ENCODE assay signal across 25 cellular contexts in the genomic region with DNA sequence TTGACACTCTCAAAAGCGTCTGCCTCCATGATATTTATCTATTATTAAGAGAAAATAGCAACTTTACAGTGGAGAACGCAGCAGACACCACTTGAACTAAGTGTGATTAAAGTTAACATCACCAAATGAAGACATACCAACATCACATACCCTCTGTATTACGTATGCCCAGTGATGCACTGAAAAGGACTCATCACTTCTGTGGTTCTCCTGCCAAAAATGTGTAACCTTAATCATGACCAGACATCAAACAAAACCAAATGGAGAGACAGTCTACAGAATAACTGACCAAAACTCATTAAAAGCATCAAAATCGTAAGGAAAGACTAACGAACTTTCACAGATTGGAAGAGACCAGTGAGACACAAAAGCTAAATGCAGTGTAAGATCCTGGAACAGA.
A peak's percentile ranks its signal among the peaks of the same experiment; 100 is the strongest.
DNase-seq lines count a peak whose midpoint lies in the region; TF ChIP-seq lines count a peak whose summit lies in the region.
"Had no signal": no experiment of that assay in that cellular context is flagged by ENCODE, and none has a peak within 500 bp of the region (broad histone marks: within the 10 kb centered on the region; RNA-seq: fewer than 3 reads in every experiment).

No MANE protein-coding gene starts in this region.

- H3K4me2 ChIP-seq in OCI-LY7 (ENCODE audit: low read length): no peak overlapping the region
- H3K4me2 ChIP-seq: smooth muscle cell had no signal

- no peak overlapping the region for H2AFZ ChIP-seq in OCI-LY7 (ENCODE audit: low read length)

- no peak overlapping the region for H3K27ac Mint-ChIP-seq in T-helper 2 cell treated with Interferon-gamma antibody and Interleukin-4, amounts not matched to agents 5 μg/mL and 100 μg/mL, for 36 hours
- H3K27ac Mint-ChIP-seq: activated CD8-positive, alpha-beta T cell treated with anti-CD3 and anti-CD28 coated beads, Interleukin-2, amount 10 ng/mL, durations not matched to agents 7 days and 5 days; activated naive CD4-positive, alpha-beta T cell treated with anti-CD3 and anti-CD28 coated beads, Interleukin-2, amount 50 U/mL, for 24 hours; natural killer cell had no signal

- peaks cover 12% of the 10 kb centered on the region for H3K27me3 Mint-ChIP-seq in T-helper 2 cell treated with Interferon-gamma antibody and Interleukin-4, amounts not matched to agents 5 μg/mL and 100 μg/mL, for 36 hours (ENCODE audit: low read depth)
- H3K27me3 Mint-ChIP-seq: activated naive CD4-positive, alpha-beta T cell treated with anti-CD3 and anti-CD28 coated beads, Interleukin-2, amount 50 U/mL, for 24 hours had no signal

- CTCF ChIA-PET in OCI-LY7 (lab: Charles Lee; ENCODE audit: unreplicated experiment): no interaction called here

- no peak overlapping the region for H3K4me3 Mint-ChIP-seq in T-helper 2 cell treated with Interferon-gamma antibody and Interleukin-4, amounts not matched to agents 5 μg/mL and 100 μg/mL, for 36 hours
- H3K4me3 Mint-ChIP-seq: activated CD8-positive, alpha-beta T cell treated with anti-CD3 and anti-CD28 coated beads, Interleukin-2, amount 10 ng/mL, durations not matched to agents 7 days and 5 days; activated naive CD4-positive, alpha-beta T cell treated with anti-CD3 and anti-CD28 coated beads, Interleukin-2, amount 50 U/mL, for 24 hours; natural killer cell had no signal

- H3K27me3 ChIP-seq in breast epithelium (no peaks in the 10 kb centered on the region), BE2C (no peaks in the 10 kb centered on the region)
- H3K27me3 ChIP-seq: brain microvascular endothelial cell, gastroesophageal sphincter, vagina had no signal

- no peak overlapping the region for H3K4me3 ChIP-seq in AG10803 (ENCODE audit: low read length)
- no peak overlapping the region for H3K4me3 ChIP-seq in breast epithelium
- H3K4me3 ChIP-seq in OCI-LY7 (ENCODE audit: low read depth, low read length, poor library complexity, severe bottlenecking): no peak overlapping the region
- no peak overlapping the region for H3K4me3 ChIP-seq in BE2C (ENCODE audit: low read depth, low read length)
- H3K4me3 ChIP-seq: gastroesophageal sphincter, smooth muscle cell, vagina had no signal

- no peaks in the 10 kb centered on the region for H3K4me1 ChIP-seq in breast epithelium
- H3K4me1 ChIP-seq in OCI-LY7 (ENCODE audit: insufficient read depth, low read length, poor library complexity, severe bottlenecking): no peaks in the 10 kb centered on the region
- H3K4me1 ChIP-seq in BE2C: no peaks in the 10 kb centered on the region

- no peak for TF ChIP-seq CTCF in AG10803 (conservative IDR thresholded peaks at IDR 0.05; ENCODE audit: low read length)
- TF ChIP-seq CTCF in breast epithelium (IDR thresholded peaks at IDR 0.05): no peak
- no peak for TF ChIP-seq CTCF in OCI-LY7 (conservative IDR thresholded peaks at IDR 0.05; ENCODE audit: low read length)
- no peak for TF ChIP-seq CTCF in BE2C (IDR thresholded peaks at IDR 0.05; ENCODE audit: low read depth, low read length)

- no peaks in the 10 kb centered on the region for H3K79me2 ChIP-seq in OCI-LY7 (ENCODE audit: insufficient read depth, low read depth, low read length)

- intact Hi-C loops in breast epithelium (cut with DNase I; ENCODE audit: low total_unique reads): no loop called here
- intact Hi-C loops in OCI-LY7 (cut with micrococcal nuclease; ENCODE audit: unreplicated experiment): no loop called here

- H3K9me3 ChIP-seq in breast epithelium (no peaks in the 10 kb centered on the region), OCI-LY7 (ENCODE audit: low read length) (no peaks in the 10 kb centered on the region), BE2C (no peaks in the 10 kb centered on the region)
- H3K9me3 ChIP-seq: gastroesophageal sphincter, vagina had no signal

- peaks cover 4% of the 10 kb centered on the region for H3K4me1 Mint-ChIP-seq in T-helper 2 cell treated with Interferon-gamma antibody and Interleukin-4, amounts not matched to agents 5 μg/mL and 100 μg/mL, for 36 hours (ENCODE audit: low read depth)
- H3K4me1 Mint-ChIP-seq: activated naive CD4-positive, alpha-beta T cell treated with anti-CD3 and anti-CD28 coated beads, Interleukin-2, amount 50 U/mL, for 24 hours had no signal

- no peaks in the 10 kb centered on the region for H3K9me3 Mint-ChIP-seq in T-helper 2 cell treated with Interferon-gamma antibody and Interleukin-4, amounts not matched to agents 5 μg/mL and 100 μg/mL, for 36 hours
- H3K9me3 Mint-ChIP-seq: activated naive CD4-positive, alpha-beta T cell treated with anti-CD3 and anti-CD28 coated beads, Interleukin-2, amount 50 U/mL, for 24 hours; natural killer cell had no signal

- no peaks in the 10 kb centered on the region for H4K20me1 ChIP-seq in OCI-LY7 (ENCODE audit: insufficient read depth, low read length)

- H3K36me3 ChIP-seq in breast epithelium: no peaks in the 10 kb centered on the region
- no peaks in the 10 kb centered on the region for H3K36me3 ChIP-seq in OCI-LY7 (ENCODE audit: insufficient read depth, low read length)
- H3K36me3 ChIP-seq in BE2C: no peaks in the 10 kb centered on the region
- H3K36me3 ChIP-seq: brain microvascular endothelial cell, vagina had no signal

- POLR2A ChIA-PET in OCI-LY7 (lab: Charles Lee): no interaction called here

- TF ChIP-seq POLR2A in breast epithelium (IDR thresholded peaks at IDR 0.05): no peak

- no TSS peak for BruUV-seq in OCI-LY7 (replicated peaks; lab: Mats Ljungman, UMichigan)

- no peaks in the 10 kb centered on the region for H3K36me3 Mint-ChIP-seq in T-helper 2 cell treated with Interferon-gamma antibody and Interleukin-4, amounts not matched to agents 5 μg/mL and 100 μg/mL, for 36 hours (ENCODE audit: low read depth)
- H3K36me3 Mint-ChIP-seq: activated naive CD4-positive, alpha-beta T cell treated with anti-CD3 and anti-CD28 coated beads, Interleukin-2, amount 50 U/mL, for 24 hours; natural killer cell had no signal

- H3K27ac ChIP-seq in breast epithelium (no peak overlapping the region), OCI-LY7 (ENCODE audit: low read depth, low read length, poor library complexity, severe bottlenecking) (no peak overlapping the region)
- H3K27ac ChIP-seq: brain microvascular endothelial cell, vagina had no signal

- no peaks in the 10 kb centered on the region for H3K9me2 ChIP-seq in OCI-LY7 (ENCODE audit: insufficient read depth, low read length)

- DNase-seq in AG10803 (ENCODE audit: low read depth) (peak; percentile 85), HT1080 (ENCODE audit: low read depth) (peak; percentile 27), astrocyte of the hippocampus (ENCODE audit: low read depth, low spot score) (peak; percentile 7), iris pigment epithelial cell (ENCODE audit: low read depth) (peak; percentile 23), breast epithelium (ENCODE audit: low spot score in 2 of 2) (no peak), OCI-LY7 (ENCODE audit: low spot score) (no peak), BE2C (no peak)
- no peak for DNase-seq in T-helper 2 cell treated with Interferon-gamma antibody and Interleukin-4, amounts not matched to agents 5 μg/mL and 100 μg/mL, for 36 hours (ENCODE audit: low spot score)
- DNase-seq: ACHN; activated CD4-positive, CD25-positive, alpha-beta regulatory T cell; activated CD8-positive, alpha-beta T cell treated with anti-CD3 and anti-CD28 coated beads, Interleukin-2, amount 10 ng/mL, durations not matched to agents 7 days and 5 days; activated T-cell treated with anti-CD3 and anti-CD28 coated beads, Interleukin-2, amount 50 U/mL, for 48 hours; brain microvascular endothelial cell; cortex of kidney; DMS79; GOT3; left colon; natural killer cell; NCI-H1436; NCI-H526; stimulated activated CD4-positive, alpha-beta T cell treated with anti-CD3 and anti-CD28 coated beads, Interleukin-4, amount 100 ng/mL, for 4 hours had no signal

Comparison
In these comparisons a context has a peak if more than half of its experiments do, and no peak if none do; other contexts are left out.
1. DNase-seq: peak in AG10803 (single experiment), HT1080 (single experiment), astrocyte of the hippocampus (single experiment) and iris pigment epithelial cell (single experiment); none in T-helper 2 cell treated with Interferon-gamma antibody and Interleukin-4, amounts not matched to agents 5 μg/mL and 100 μg/mL, for 36 hours (single experiment), breast epithelium (0 of 2), OCI-LY7 (single experiment) and BE2C (single experiment).